Comparison of ENCODE assay signal across 13 cellular contexts in genomic region chr7:50657912-50658311, GRCh38.
DNase-seq lines count a peak whose midpoint lies in the region; ATAC-seq and TF ChIP-seq lines count a peak whose summit lies in the region.
"Had no signal": no experiment of that assay in that cellular context is flagged by ENCODE, and none has a peak within 500 bp of the region (broad histone marks: within the 10 kb centered on the region; RNA-seq: fewer than 3 reads in every experiment).

No MANE protein-coding gene starts in this region.

- no peak for ATAC-seq in activated naive CD8-positive, alpha-beta T cell treated with anti-CD3 and anti-CD28 coated beads, Interleukin-2, amount 50 U/mL, for 24 hours
- ATAC-seq in HG02870 (IDR thresholded peaks at IDR 0.05; ENCODE audit: unreplicated experiment), result no peak

- H3K36me3 Mint-ChIP-seq in activated naive CD8-positive, alpha-beta T cell treated with anti-CD3 and anti-CD28 coated beads, Interleukin-2, amount 50 U/mL, for 24 hours (ENCODE audit: low read depth), result no peaks in the 10 kb centered on the region
- H3K36me3 Mint-ChIP-seq: naive B cell had no signal

- no peaks in the 10 kb centered on the region for H3K9me3 Mint-ChIP-seq in activated naive CD8-positive, alpha-beta T cell treated with anti-CD3 and anti-CD28 coated beads, Interleukin-2, amount 50 U/mL, for 24 hours
- H3K9me3 Mint-ChIP-seq: naive B cell had no signal

- peaks cover 58% of the 10 kb centered on the region for H3K4me1 ChIP-seq in adipocyte (ENCODE audit: control insufficient read depth, insufficient read depth, low read length)
- H3K4me1 ChIP-seq in duodenal mucosa (ENCODE audit: control insufficient read depth in 1 of 2, insufficient read depth in 2 of 2, low read length in 2 of 2), result peaks cover 19 to 32% of the 10 kb centered on the region in 2 donors
- peaks cover 0 to 36% of the 10 kb centered on the region in 2 donors for H3K4me1 ChIP-seq in muscle layer of duodenum (ENCODE audit: control insufficient read depth in 1 of 2, insufficient read depth in 2 of 2, low read length in 2 of 2)
- H3K4me1 ChIP-seq in tibial artery, result peaks cover 4 to 82% (median 64%) of the 10 kb centered on the region in 4 donors

- no peak overlapping the region for H3K4me3 Mint-ChIP-seq in activated naive CD8-positive, alpha-beta T cell treated with anti-CD3 and anti-CD28 coated beads, Interleukin-2, amount 50 U/mL, for 24 hours

- H3K4me3 ChIP-seq in adipocyte (ENCODE audit: low read length), result peak overlapping the region; percentile 59
- H3K4me3 ChIP-seq in duodenal mucosa (ENCODE audit: low read depth in 1 of 2, low read length in 2 of 2), result no peak overlapping the region
- H3K4me3 ChIP-seq in muscle layer of duodenum (ENCODE audit: low read depth in 1 of 2, low read length in 2 of 2), result no peak overlapping the region
- no peak overlapping the region for H3K4me3 ChIP-seq in tibial artery

- DNase-seq in adipocyte (ENCODE audit: low read depth), result no peak
- peak in 1 of 2 donors; percentile 19 for DNase-seq in tibial artery
- no peak for DNase-seq in foreskin melanocyte
- no peak for DNase-seq in activated naive CD8-positive, alpha-beta T cell treated with anti-CD3 and anti-CD28 coated beads, Interleukin-2, amount 50 U/mL, for 24 hours
- DNase-seq: activated CD4-positive, CD25-positive, alpha-beta regulatory T cell; activated naive CD4-positive, alpha-beta T cell treated with Interleukin-2 at 50 U/mL for 16 hours; naive B cell; NCI-H2107; NCI-H774; stimulated activated CD8-positive, alpha-beta memory T cell treated with anti-CD3 and anti-CD28 coated beads, Interleukin-4, amount 100 ng/mL, for 48 hours had no signal

- H3K36me3 ChIP-seq in adipocyte (ENCODE audit: control insufficient read depth, insufficient read depth, low read length, severe bottlenecking) (peaks cover 10% of the 10 kb centered on the region), duodenal mucosa (ENCODE audit: control insufficient read depth in 1 of 2, insufficient read depth in 2 of 2, low read length in 2 of 2) (peaks cover 0 to 15% of the 10 kb centered on the region in 2 donors), muscle layer of duodenum (ENCODE audit: control insufficient read depth in 1 of 2, insufficient read depth in 2 of 2, low read length in 2 of 2) (peaks cover 0 to 18% of the 10 kb centered on the region in 2 donors), tibial artery (peaks cover 0 to 5% (median 0%) of the 10 kb centered on the region in 3 donors)

- intact Hi-C loops in tibial artery (cut with DNase I; ENCODE audit: low total_unique reads), result loop anchor here (10.0 kb wide), 1 partner anchor 137 kb away; no protein-coding TSS in a partner anchor

- no peaks in the 10 kb centered on the region for H3K9me3 ChIP-seq in adipocyte (ENCODE audit: control insufficient read depth, low read length)
- H3K9me3 ChIP-seq in duodenal mucosa (ENCODE audit: control insufficient read depth in 1 of 2, low read length in 2 of 2), result no peaks in the 10 kb centered on the region
- no peaks in the 10 kb centered on the region for H3K9me3 ChIP-seq in muscle layer of duodenum (ENCODE audit: control insufficient read depth in 1 of 2, low read length in 2 of 2)
- H3K9me3 ChIP-seq in tibial artery, result no peaks in the 10 kb centered on the region

- TF ChIP-seq CTCF in tibial artery (IDR thresholded peaks at IDR 0.05), result no peak

- H3K27ac Mint-ChIP-seq in activated naive CD8-positive, alpha-beta T cell treated with anti-CD3 and anti-CD28 coated beads, Interleukin-2, amount 50 U/mL, for 24 hours, result no peak overlapping the region
- H3K27ac Mint-ChIP-seq: naive B cell had no signal

- H3K27me3 Mint-ChIP-seq in activated naive CD8-positive, alpha-beta T cell treated with anti-CD3 and anti-CD28 coated beads, Interleukin-2, amount 50 U/mL, for 24 hours, result no peaks in the 10 kb centered on the region
- H3K27me3 Mint-ChIP-seq: naive B cell had no signal

- H3K27me3 ChIP-seq in adipocyte (replicated peaks; ENCODE audit: control insufficient read depth, insufficient read depth, low read length) (no peaks in the 10 kb centered on the region), duodenal mucosa (ENCODE audit: control insufficient read depth in 1 of 2, insufficient read depth in 2 of 2, low read length in 2 of 2) (no peaks in the 10 kb centered on the region), muscle layer of duodenum (ENCODE audit: low read depth, low read length) (no peaks in the 10 kb centered on the region), tibial artery (no peaks in the 10 kb centered on the region)

- peak overlapping the region; percentile 72 for H3K9ac ChIP-seq in adipocyte (ENCODE audit: low read length)
- no peak overlapping the region for H3K9ac ChIP-seq in duodenal mucosa (ENCODE audit: low read depth in 1 of 2, low read length in 2 of 2)

- H3K4me1 Mint-ChIP-seq in activated naive CD8-positive, alpha-beta T cell treated with anti-CD3 and anti-CD28 coated beads, Interleukin-2, amount 50 U/mL, for 24 hours, result peaks cover 34% of the 10 kb centered on the region

- H3K27ac ChIP-seq in duodenal mucosa (ENCODE audit: low read depth, low read length) (peak overlapping the region; percentile 63), muscle layer of duodenum (ENCODE audit: low read length) (peak overlapping the region; percentile 68), tibial artery (peak overlapping the region; percentile 74 to 76)
